1 cellular context compared by ENCODE assay signal in genomic region chr4:140222175-140222574, GRCh38.
TF ChIP-seq lines count a peak whose summit lies in the region.

No MANE protein-coding gene starts in this region.

TF ChIP-seq in SK-N-SH treated with all-trans-retinoic acid at 6 μM for 48 hours, 23 proteins besides CTCF, POLR2A, EP300 and RAD21 (continued from another document):
- no peak for TF ChIP-seq CREB5 (CRISPR knock-in tag; IDR thresholded peaks at IDR 0.05; ENCODE audit: low read depth)
- no peak for TF ChIP-seq GLIS3 (CRISPR knock-in tag; IDR thresholded peaks at IDR 0.05)
- no peak for TF ChIP-seq PATZ1 (CRISPR knock-in tag; IDR thresholded peaks at IDR 0.05; ENCODE audit: borderline replicate concordance)
- TF ChIP-seq CSRNP3 (CRISPR knock-in tag; IDR thresholded peaks at IDR 0.05) = no peak
- no peak for TF ChIP-seq ZFP30 (CRISPR knock-in tag; IDR thresholded peaks at IDR 0.05)
- no peak for TF ChIP-seq ISL1 (CRISPR knock-in tag; IDR thresholded peaks at IDR 0.05)
- no peak for TF ChIP-seq TSHZ2 (CRISPR knock-in tag; IDR thresholded peaks at IDR 0.05)
- no peak for TF ChIP-seq OSR1 (CRISPR knock-in tag; IDR thresholded peaks at IDR 0.05)
- TF ChIP-seq POU6F1 (CRISPR knock-in tag; IDR thresholded peaks at IDR 0.05; ENCODE audit: borderline replicate concordance, low read depth) = no peak
- TF ChIP-seq ZFP3 (CRISPR knock-in tag; IDR thresholded peaks at IDR 0.05) = no peak
- no peak for TF ChIP-seq SNAI2 (CRISPR knock-in tag; IDR thresholded peaks at IDR 0.05)
- no peak for TF ChIP-seq PPARA (CRISPR knock-in tag; IDR thresholded peaks at IDR 0.05; ENCODE audit: borderline replicate concordance)
- TF ChIP-seq ARNTL (CRISPR knock-in tag; IDR thresholded peaks at IDR 0.05; ENCODE audit: borderline replicate concordance, low read depth) = no peak
- TF ChIP-seq TOX (CRISPR knock-in tag; IDR thresholded peaks at IDR 0.05; ENCODE audit: borderline replicate concordance) = no peak
- no peak for TF ChIP-seq ZNF565 (CRISPR knock-in tag; conservative IDR thresholded peaks at IDR 0.05; ENCODE audit: low read depth)
- TF ChIP-seq RARB (CRISPR knock-in tag; IDR thresholded peaks at IDR 0.05) = no peak
- TF ChIP-seq CSDC2 (CRISPR knock-in tag; IDR thresholded peaks at IDR 0.05) = no peak
